In the genomic region with DNA sequence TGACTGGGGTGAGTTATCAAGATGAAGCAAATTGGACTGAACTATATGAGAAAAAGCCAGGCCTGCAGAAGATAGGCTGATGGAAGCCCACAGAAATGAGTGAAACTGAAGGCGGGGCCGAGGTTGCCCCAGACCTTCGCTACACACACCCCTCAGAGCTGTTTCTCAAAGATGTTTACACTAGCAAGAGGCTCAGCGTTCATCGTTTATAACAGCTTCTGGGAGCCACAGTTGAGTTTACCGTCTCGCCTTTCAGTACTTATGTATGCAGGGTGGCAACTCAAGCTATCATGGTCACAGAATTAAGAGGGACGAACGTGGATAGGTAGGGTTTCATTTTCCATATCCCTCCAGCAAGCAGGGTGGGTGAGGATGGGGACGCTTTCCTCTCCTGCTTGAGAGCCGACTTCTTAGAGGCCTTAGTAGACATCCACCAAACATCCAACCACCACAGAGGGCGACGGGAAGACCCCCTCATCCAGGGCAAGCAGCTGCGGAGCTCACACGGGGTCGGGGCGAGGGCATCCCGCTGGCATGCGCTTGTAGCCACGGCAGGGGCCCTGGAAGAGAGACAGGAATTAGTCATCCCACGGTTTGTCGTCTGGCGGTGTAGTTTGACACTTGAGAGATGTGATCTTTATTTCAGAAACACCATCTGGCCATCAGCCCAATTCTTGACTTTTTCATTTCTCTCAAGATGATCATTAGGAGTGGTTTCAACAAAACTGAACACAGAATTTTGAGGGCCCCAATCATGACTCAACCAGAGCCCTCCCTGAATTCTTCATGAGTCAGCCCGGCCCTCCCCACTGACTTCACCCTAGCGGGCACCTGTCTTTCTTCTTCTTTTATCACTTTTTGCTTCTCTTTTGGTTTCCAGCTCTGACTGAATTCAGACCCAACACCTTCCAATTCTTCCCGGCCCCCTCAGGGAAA, we compare ENCODE assay signal across 1 cellular context.
TF ChIP-seq lines count a peak whose summit lies in the region.

No MANE protein-coding gene starts in this region.

TF ChIP-seq in SK-N-SH treated with all-trans-retinoic acid at 6 μM for 48 hours, 23 proteins besides CTCF, POLR2A, EP300 and RAD21 (continued from another document):
- TF ChIP-seq, protein P1, sequence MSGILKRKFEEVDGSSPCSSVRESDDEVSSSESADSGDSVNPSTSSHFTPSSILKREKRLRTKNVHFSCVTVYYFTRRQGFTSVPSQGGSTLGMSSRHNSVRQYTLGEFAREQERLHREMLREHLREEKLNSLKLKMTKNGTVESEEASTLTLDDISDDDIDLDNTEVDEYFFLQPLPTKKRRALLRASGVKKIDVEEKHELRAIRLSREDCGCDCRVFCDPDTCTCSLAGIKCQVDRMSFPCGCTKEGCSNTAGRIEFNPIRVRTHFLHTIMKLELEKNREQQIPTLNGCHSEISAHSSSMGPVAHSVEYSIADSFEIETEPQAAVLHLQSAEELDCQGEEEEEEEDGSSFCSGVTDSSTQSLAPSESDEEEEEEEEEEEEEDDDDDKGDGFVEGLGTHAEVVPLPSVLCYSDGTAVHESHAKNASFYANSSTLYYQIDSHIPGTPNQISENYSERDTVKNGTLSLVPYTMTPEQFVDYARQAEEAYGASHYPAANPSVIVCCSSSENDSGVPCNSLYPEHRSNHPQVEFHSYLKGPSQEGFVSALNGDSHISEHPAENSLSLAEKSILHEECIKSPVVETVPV (CRISPR knock-in tag; IDR thresholded peaks at IDR 0.05) = no peak
- TF ChIP-seq, protein P2, sequence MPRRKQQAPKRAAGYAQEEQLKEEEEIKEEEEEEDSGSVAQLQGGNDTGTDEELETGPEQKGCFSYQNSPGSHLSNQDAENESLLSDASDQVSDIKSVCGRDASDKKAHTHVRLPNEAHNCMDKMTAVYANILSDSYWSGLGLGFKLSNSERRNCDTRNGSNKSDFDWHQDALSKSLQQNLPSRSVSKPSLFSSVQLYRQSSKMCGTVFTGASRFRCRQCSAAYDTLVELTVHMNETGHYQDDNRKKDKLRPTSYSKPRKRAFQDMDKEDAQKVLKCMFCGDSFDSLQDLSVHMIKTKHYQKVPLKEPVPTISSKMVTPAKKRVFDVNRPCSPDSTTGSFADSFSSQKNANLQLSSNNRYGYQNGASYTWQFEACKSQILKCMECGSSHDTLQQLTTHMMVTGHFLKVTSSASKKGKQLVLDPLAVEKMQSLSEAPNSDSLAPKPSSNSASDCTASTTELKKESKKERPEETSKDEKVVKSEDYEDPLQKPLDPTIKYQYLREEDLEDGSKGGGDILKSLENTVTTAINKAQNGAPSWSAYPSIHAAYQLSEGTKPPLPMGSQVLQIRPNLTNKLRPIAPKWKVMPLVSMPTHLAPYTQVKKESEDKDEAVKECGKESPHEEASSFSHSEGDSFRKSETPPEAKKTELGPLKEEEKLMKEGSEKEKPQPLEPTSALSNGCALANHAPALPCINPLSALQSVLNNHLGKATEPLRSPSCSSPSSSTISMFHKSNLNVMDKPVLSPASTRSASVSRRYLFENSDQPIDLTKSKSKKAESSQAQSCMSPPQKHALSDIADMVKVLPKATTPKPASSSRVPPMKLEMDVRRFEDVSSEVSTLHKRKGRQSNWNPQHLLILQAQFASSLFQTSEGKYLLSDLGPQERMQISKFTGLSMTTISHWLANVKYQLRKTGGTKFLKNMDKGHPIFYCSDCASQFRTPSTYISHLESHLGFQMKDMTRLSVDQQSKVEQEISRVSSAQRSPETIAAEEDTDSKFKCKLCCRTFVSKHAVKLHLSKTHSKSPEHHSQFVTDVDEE (CRISPR knock-in tag; IDR thresholded peaks at IDR 0.05) = no peak
- TF ChIP-seq, protein P3, sequence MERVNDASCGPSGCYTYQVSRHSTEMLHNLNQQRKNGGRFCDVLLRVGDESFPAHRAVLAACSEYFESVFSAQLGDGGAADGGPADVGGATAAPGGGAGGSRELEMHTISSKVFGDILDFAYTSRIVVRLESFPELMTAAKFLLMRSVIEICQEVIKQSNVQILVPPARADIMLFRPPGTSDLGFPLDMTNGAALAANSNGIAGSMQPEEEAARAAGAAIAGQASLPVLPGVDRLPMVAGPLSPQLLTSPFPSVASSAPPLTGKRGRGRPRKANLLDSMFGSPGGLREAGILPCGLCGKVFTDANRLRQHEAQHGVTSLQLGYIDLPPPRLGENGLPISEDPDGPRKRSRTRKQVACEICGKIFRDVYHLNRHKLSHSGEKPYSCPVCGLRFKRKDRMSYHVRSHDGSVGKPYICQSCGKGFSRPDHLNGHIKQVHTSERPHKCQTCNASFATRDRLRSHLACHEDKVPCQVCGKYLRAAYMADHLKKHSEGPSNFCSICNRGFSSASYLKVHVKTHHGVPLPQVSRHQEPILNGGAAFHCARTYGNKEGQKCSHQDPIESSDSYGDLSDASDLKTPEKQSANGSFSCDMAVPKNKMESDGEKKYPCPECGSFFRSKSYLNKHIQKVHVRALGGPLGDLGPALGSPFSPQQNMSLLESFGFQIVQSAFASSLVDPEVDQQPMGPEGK (CRISPR knock-in tag; IDR thresholded peaks at IDR 0.05; ENCODE audit: borderline replicate concordance) = no peak
- no peak for TF ChIP-seq SNAI2 (CRISPR knock-in tag; IDR thresholded peaks at IDR 0.05)
TF ChIP-seq in SK-N-SH treated with all-trans-retinoic acid at 6 μM for 48 hours: peak in this region for 0.
